In the genomic region with DNA sequence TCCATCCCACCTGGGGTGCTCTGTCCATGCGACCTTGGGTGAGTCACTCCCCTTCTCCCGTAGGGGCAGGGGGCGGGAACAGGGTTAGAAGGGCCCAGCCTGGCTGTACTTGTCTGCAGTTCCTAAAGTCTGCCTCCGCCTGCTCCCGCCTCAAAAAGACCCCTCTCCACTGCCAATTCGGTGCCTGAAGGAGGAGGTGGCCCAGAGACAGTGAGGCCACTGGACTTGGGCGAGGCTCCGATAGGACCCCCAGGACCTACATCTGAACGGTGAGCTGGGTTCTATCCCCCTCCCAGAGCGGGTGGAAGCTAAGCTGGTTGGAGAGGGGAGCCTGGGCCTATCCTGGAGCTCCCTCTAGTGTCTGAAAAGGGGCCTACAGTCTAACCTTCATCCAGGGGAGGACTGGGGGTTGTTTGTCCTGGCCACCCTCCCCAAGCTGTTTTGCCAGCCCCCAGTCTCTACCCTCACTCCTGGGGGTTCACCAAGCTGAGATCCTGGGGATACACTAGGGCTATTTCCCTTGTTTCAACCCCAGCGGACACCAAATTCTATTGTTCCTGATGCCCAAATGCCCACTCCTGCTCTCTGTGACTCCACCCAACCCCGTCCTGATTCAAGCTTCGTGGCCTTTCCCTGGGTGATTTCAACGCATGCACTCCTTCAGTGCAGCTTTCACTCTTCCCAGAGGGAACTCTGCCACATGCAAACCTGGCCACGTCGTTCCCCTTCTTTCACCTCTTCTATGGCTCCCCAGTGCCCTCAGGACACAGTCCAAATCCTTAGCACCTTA, we compare ENCODE assay signal across 8 cellular contexts. TPM values are rescaled to one million over a fixed set of nuclear protein-coding genes. Genes with fewer than 3 reads are reported as not detected.
DNase-seq lines count a peak whose midpoint lies in the region; ATAC-seq and FAIRE-seq lines count a peak whose summit lies in the region.

No MANE protein-coding gene starts in this region.

- no peaks in the 10 kb centered on the region for H3K36me3 Mint-ChIP-seq in activated T-helper 2 cell treated with anti-CD3 and anti-CD28 coated beads, Interferon-gamma antibody, Interleukin-2, Interleukin-4, amounts not matched to agents 10 μg/mL and 5 μg/mL and 100 μg/mL, durations not matched to agents 14 hours and 24 hours and 36 hours (ENCODE audit: low read depth)

- H3K4me3 Mint-ChIP-seq in activated T-helper 2 cell treated with anti-CD3 and anti-CD28 coated beads, Interferon-gamma antibody, Interleukin-2, Interleukin-4, amounts not matched to agents 10 μg/mL and 5 μg/mL and 100 μg/mL, durations not matched to agents 14 hours and 24 hours and 36 hours (ENCODE audit: low read depth), result no peak overlapping the region

- peaks cover 7% of the 10 kb centered on the region for H3K27me3 Mint-ChIP-seq in activated T-helper 2 cell treated with anti-CD3 and anti-CD28 coated beads, Interferon-gamma antibody, Interleukin-2, Interleukin-4, amounts not matched to agents 10 μg/mL and 5 μg/mL and 100 μg/mL, durations not matched to agents 14 hours and 24 hours and 36 hours (ENCODE audit: low read depth)

- intact Hi-C loops in activated T-helper 2 cell treated with anti-CD3 and anti-CD28 coated beads, Interferon-gamma antibody, Interleukin-2, Interleukin-4, amounts not matched to agents 10 μg/mL and 5 μg/mL and 100 μg/mL, durations not matched to agents 14 hours and 24 hours and 36 hours (cut with micrococcal nuclease), result loop anchor here (1.0 to 10.0 kb wide), 3 partner anchors 248 to 445 kb away; a partner anchor contains a TSS
- intact Hi-C loops in posterior cingulate gyrus (cut with DNase I), result loop anchor here (1.0 to 10.0 kb wide), 3 partner anchors 268 to 885 kb away; a partner anchor contains a TSS

- no peak overlapping the region for H3K27ac Mint-ChIP-seq in activated T-helper 2 cell treated with anti-CD3 and anti-CD28 coated beads, Interferon-gamma antibody, Interleukin-2, Interleukin-4, amounts not matched to agents 10 μg/mL and 5 μg/mL and 100 μg/mL, durations not matched to agents 14 hours and 24 hours and 36 hours

- no peaks in the 10 kb centered on the region for H3K9me3 Mint-ChIP-seq in activated T-helper 2 cell treated with anti-CD3 and anti-CD28 coated beads, Interferon-gamma antibody, Interleukin-2, Interleukin-4, amounts not matched to agents 10 μg/mL and 5 μg/mL and 100 μg/mL, durations not matched to agents 14 hours and 24 hours and 36 hours

- DNase-seq in AML-193 (lab: John Stamatoyannopoulos, UW), result peak; percentile 34 to 54
- peak; percentile 86 for DNase-seq in KBM-7
- DNase-seq in SHP77 (lab: John Stamatoyannopoulos, UW), result peak; percentile 57 to 72
- DNase-seq in activated T-helper 2 cell treated with anti-CD3 and anti-CD28 coated beads, Interferon-gamma antibody, Interleukin-2, Interleukin-4, amounts not matched to agents 10 μg/mL and 5 μg/mL and 100 μg/mL, durations not matched to agents 14 hours and 24 hours and 36 hours (ENCODE audit: low spot score), result peak; percentile 44
- peak; percentile 67 to 79 for DNase-seq in frontal cortex (ENCODE audit: low spot score in 2 of 2)
- peak in 6 of 10 donors; percentile 52 to 93 (median 66) for DNase-seq in posterior cingulate gyrus
- no peak for DNase-seq in putamen (ENCODE audit: low spot score)

- FAIRE-seq in frontal cortex (lab: Jason Lieb, UNC), result no peak

- in situ Hi-C loops in KBM-7 (cut with MboI; ENCODE audit: low pct_unique_long_range_greater_than_20kb, low sequenced_read_pairs), result loop anchor here (10.0 kb wide), 1 partner anchor 265 kb away; no protein-coding TSS in a partner anchor

- ATAC-seq in GM19035 (IDR thresholded peaks at IDR 0.05; ENCODE audit: unreplicated experiment), result peak; percentile 58

- H3K4me1 Mint-ChIP-seq in activated T-helper 2 cell treated with anti-CD3 and anti-CD28 coated beads, Interferon-gamma antibody, Interleukin-2, Interleukin-4, amounts not matched to agents 10 μg/mL and 5 μg/mL and 100 μg/mL, durations not matched to agents 14 hours and 24 hours and 36 hours (ENCODE audit: low read depth), result peaks cover 2% of the 10 kb centered on the region

RNA-seq across cellular contexts. Expression of a gene that starts 6.1 kb away (rescaled TPM):
- total RNA-seq in activated T-helper 2 cell treated with anti-CD3 and anti-CD28 coated beads, Interferon-gamma antibody, Interleukin-2, Interleukin-4, amounts not matched to agents 10 μg/mL and 5 μg/mL and 100 μg/mL, durations not matched to agents 14 hours and 24 hours and 36 hours, result not detected in 2 replicates
- total RNA-seq in frontal cortex, result 2.4 TPM
